ENCODE assay signal across 8 cellular contexts in genomic region chr11:77819921-77820564, GRCh38. TPM values are rescaled to one million over a fixed set of nuclear protein-coding genes. Genes with fewer than 3 reads are reported as not detected.
DNase-seq lines count a peak whose midpoint lies in the region; ATAC-seq, FAIRE-seq and TF ChIP-seq lines count a peak whose summit lies in the region.

No MANE protein-coding gene starts in this region.

- ATAC-seq in GM18519 (IDR thresholded peaks at IDR 0.05; ENCODE audit: low FRiP score, unreplicated experiment): peak; percentile 11
- ATAC-seq in HG03097 (IDR thresholded peaks at IDR 0.05; ENCODE audit: low FRiP score, unreplicated experiment): peak; percentile 15

- H3K27ac ChIP-seq in ACC112 (ENCODE audit: low read depth, low read length) (peak overlapping the region; percentile 57), OCI-LY1 (ENCODE audit: low read depth, low read length, poor library complexity, severe bottlenecking) (peak overlapping the region; percentile 88), ovary (peak overlapping the region; percentile 86 to 94)

- H2AFZ ChIP-seq in ACC112 (ENCODE audit: low read length, unreplicated experiment) (peak overlapping the region; percentile 73), OCI-LY1 (ENCODE audit: low read length) (peak overlapping the region; percentile 17; the same call in 1 of the 2 replicates)

- TF ChIP-seq POLR2A in ovary (IDR thresholded peaks at IDR 0.05): no peak

- peaks cover 4% of the 10 kb centered on the region for H3K9me3 ChIP-seq in OCI-LY1 (ENCODE audit: low read length)
- no peaks in the 10 kb centered on the region for H3K9me3 ChIP-seq in ovary

- H3K36me3 ChIP-seq in ACC112 (ENCODE audit: insufficient read depth, low read length): 0 out of 2 replicates have a peak, but pooled peaks cover under 1% of the 10 kb centered on the region
- peaks cover 20% of the 10 kb centered on the region for H3K36me3 ChIP-seq in OCI-LY1 (ENCODE audit: insufficient read depth, low read length)
- no peaks in the 10 kb centered on the region for H3K36me3 ChIP-seq in ovary

- H3F3A ChIP-seq in OCI-LY1 (ENCODE audit: insufficient read depth, low read length): 0 out of 2 replicates have a peak, but pooled peaks cover 4% of the 10 kb centered on the region

- DNase-seq in activated gamma-delta T cell treated with anti-CD3 and anti-CD28 coated beads, Interleukin-2, amount 50 U/mL, for 16 hours (ENCODE audit: low read depth): peak; percentile 15
- DNase-seq in head of caudate nucleus (peak in 37 of 42 donors; percentile 10 to 67 (median 37)), ovary (peak; percentile 60 to 73 (median 72)), urothelium cell line (ENCODE audit: low spot score) (peak; percentile 61)

- no peak for TF ChIP-seq EP300 in ovary (IDR thresholded peaks at IDR 0.05)

- H3K9me2 ChIP-seq in OCI-LY1 (ENCODE audit: low read depth, low read length): no peaks in the 10 kb centered on the region

- H3K4me3 ChIP-seq in ACC112 (ENCODE audit: low read depth, low read length) (peak overlapping the region; percentile 92), OCI-LY1 (ENCODE audit: low read depth, low read length, poor library complexity, severe bottlenecking) (peak overlapping the region; percentile 84), ovary (peak overlapping the region; percentile 99)

- peak overlapping the region; percentile 96 for H3K4me2 ChIP-seq in OCI-LY1 (ENCODE audit: low read length)

- peaks cover 65% of the 10 kb centered on the region for H3K79me2 ChIP-seq in ACC112 (ENCODE audit: control insufficient read depth, insufficient read depth, low read length, unreplicated experiment)
- peaks cover 42% of the 10 kb centered on the region for H3K79me2 ChIP-seq in OCI-LY1 (ENCODE audit: insufficient read depth, low read length)

- no peak for TF ChIP-seq CTCF in OCI-LY1 (IDR thresholded peaks at IDR 0.05; ENCODE audit: low read length)
- no peak for TF ChIP-seq CTCF in ovary (IDR thresholded peaks at IDR 0.05)

- peak overlapping the region; percentile 85 for H3K9ac ChIP-seq in OCI-LY1 (ENCODE audit: low read length)

- 0% methylated on average over 26 to 55 of the region's 55 CpGs for WGBS in ovary, 3 donors

- intact Hi-C loops in head of caudate nucleus (cut with DNase I) (loop anchor here (2.0 to 5.0 kb wide), 2 partner anchors 175 to 227 kb away; partner anchors contain the start of gene INTS4), ovary (cut with DNase I) (loop anchor here in 1 of 4 donors (10.0 kb wide), 1 partner anchor 175 kb away; the partner anchor contains the start of gene INTS4)

- H3K4me1 ChIP-seq in ACC112 (ENCODE audit: control insufficient read depth, insufficient read depth, low read length, unreplicated experiment) (peaks cover 28% of the 10 kb centered on the region), OCI-LY1 (ENCODE audit: insufficient read depth, low read length, severe bottlenecking) (peaks cover 17% of the 10 kb centered on the region), ovary (ENCODE audit: insufficient read depth) (peaks cover 6% of the 10 kb centered on the region)

- H3K27me3 ChIP-seq in ACC112 (ENCODE audit: insufficient read depth, low read length) (no peaks in the 10 kb centered on the region), OCI-LY1 (ENCODE audit: insufficient read depth, low read length) (no peaks in the 10 kb centered on the region), ovary (no peaks in the 10 kb centered on the region)

- no peaks in the 10 kb centered on the region for H4K20me1 ChIP-seq in OCI-LY1 (ENCODE audit: insufficient read depth, low read length)

- no peak for FAIRE-seq in urothelium cell line (lab: Jason Lieb, UNC)

RNA-seq across cellular contexts. Expression of gene RSF1, which starts 0.5 kb away (rescaled TPM):
- total RNA-seq in ovary: 10 to 100 TPM; 63.3 to 89.2 (median 76.6) TPM
- polyA plus RNA-seq in ovary: 10 to 100 TPM; 14.8 to 37.5 TPM

RNA-seq across cellular contexts. Expression of gene AAMDC, which starts 0.9 kb away (rescaled TPM):
- 10 to 100 TPM; 21.8 to 50.7 (median 38.9) TPM for total RNA-seq in ovary
- polyA plus RNA-seq in ovary: 10 to 100 TPM; 77.2 to 77.6 TPM

Comparison
In these comparisons a context has a peak if more than half of its experiments do, and no peak if none do; other contexts are left out.
1. Peak in every context shown above with its lines: DNase-seq, ATAC-seq, H3K4me3 ChIP-seq and H3K27ac ChIP-seq.
2. DNase-seq: peak in every context shown above with its lines; median percentile 72 in ovary; 61 in urothelium cell line; 37 in head of caudate nucleus; 15 in activated gamma-delta T cell treated with anti-CD3 and anti-CD28 coated beads, Interleukin-2, amount 50 U/mL, for 16 hours.